In genomic region chr3:124791142-124791541, GRCh38 we compare ENCODE assay signal across 13 cellular contexts.
DNase-seq lines count a peak whose midpoint lies in the region; ATAC-seq and TF ChIP-seq lines count a peak whose summit lies in the region.
"Had no signal": no experiment of that assay in that cellular context is flagged by ENCODE, and none has a peak within 500 bp of the region (broad histone marks: within the 10 kb centered on the region; RNA-seq: fewer than 3 reads in every experiment).

No MANE protein-coding gene starts in this region.

- CTCF ChIA-PET in activated CD8-positive, alpha-beta T cell treated with anti-CD3 and anti-CD28 coated beads, Interleukin-2, amount 10 ng/mL, durations not matched to agents 7 days and 5 days (lab: Charles Lee) = interaction anchor here (2.2 kb wide), 1 partner anchor 110 kb away, joined by 8 read pairs; no protein-coding TSS in a partner anchor
- CTCF ChIA-PET in activated CD8-positive, alpha-beta T cell treated with anti-CD3 and anti-CD28 coated beads for 36 hours (lab: Charles Lee) = interaction anchor here (1.3 to 1.6 kb wide), 2 partner anchors 30 to 110 kb away, joined by 3 to 5 read pairs; no protein-coding TSS in a partner anchor

- H3K4me3 ChIP-seq in endodermal cell (ENCODE audit: low read length) (peak overlapping the region; percentile 29), upper lobe of left lung (no peak overlapping the region)

- no peaks in the 10 kb centered on the region for H3K9me3 Mint-ChIP-seq in activated CD8-positive, alpha-beta T cell treated with anti-CD3 and anti-CD28 coated beads, Interleukin-2, amount 10 ng/mL, durations not matched to agents 7 days and 5 days (ENCODE audit: insufficient read depth)
- H3K9me3 Mint-ChIP-seq in activated CD8-positive, alpha-beta T cell treated with anti-CD3 and anti-CD28 coated beads for 36 hours = no peaks in the 10 kb centered on the region
- H3K9me3 Mint-ChIP-seq in endodermal cell (no peaks in the 10 kb centered on the region), nephron (no peaks in the 10 kb centered on the region)
- H3K9me3 Mint-ChIP-seq: mesothelial cell of epicardium had no signal

- TF ChIP-seq EP300 in upper lobe of left lung (IDR thresholded peaks at IDR 0.05) = no peak

- ATAC-seq in activated CD8-positive, alpha-beta T cell treated with anti-CD3 and anti-CD28 coated beads, Interleukin-2, amount 10 ng/mL, durations not matched to agents 7 days and 5 days = peak; percentile 19
- no peak for ATAC-seq in activated CD8-positive, alpha-beta T cell treated with anti-CD3 and anti-CD28 coated beads for 36 hours
- ATAC-seq in upper lobe of left lung (ENCODE audit: low FRiP score in 2 of 2) = peak in 1 of 2 donors; percentile 7

- DNase-seq in activated CD8-positive, alpha-beta T cell treated with anti-CD3 and anti-CD28 coated beads, Interleukin-2, amount 10 ng/mL, durations not matched to agents 7 days and 5 days = no peak
- no peak for DNase-seq in activated CD8-positive, alpha-beta T cell treated with anti-CD3 and anti-CD28 coated beads for 36 hours
- DNase-seq in endodermal cell (no peak), upper lobe of left lung (no peak), GM13976 (ENCODE audit: low spot score) (no peak), activated gamma-delta T cell treated with Interleukin-2 at 50 U/mL for 16 hours (no peak), NCI-H345 (lab: John Stamatoyannopoulos, UW) (no peak)
- DNase-seq: activated effector memory CD4-positive, alpha-beta T cell treated with anti-CD3 and anti-CD28 coated beads, Interleukin-2, amount 50 U/mL, for 16 hours; NCI-H1417; NCI-H526 treated with DMSO at 0.1 percent for 48 hours had no signal

- H3K4me1 ChIP-seq in endodermal cell (ENCODE audit: control insufficient read depth, insufficient read depth, low read length) (no peaks in the 10 kb centered on the region), upper lobe of left lung (peaks cover 11 to 21% (median 16%) of the 10 kb centered on the region in 4 donors)

- H3K36me3 ChIP-seq in endodermal cell (ENCODE audit: control insufficient read depth, insufficient read depth, low read length) (peaks cover 90% of the 10 kb centered on the region), upper lobe of left lung (peaks cover 0 to 23% (median 4%) of the 10 kb centered on the region in 4 donors)

- peaks cover 15% of the 10 kb centered on the region for H3K27me3 Mint-ChIP-seq in activated CD8-positive, alpha-beta T cell treated with anti-CD3 and anti-CD28 coated beads, Interleukin-2, amount 10 ng/mL, durations not matched to agents 7 days and 5 days (ENCODE audit: low read depth)
- H3K27me3 Mint-ChIP-seq in activated CD8-positive, alpha-beta T cell treated with anti-CD3 and anti-CD28 coated beads for 36 hours = peaks cover 6% of the 10 kb centered on the region
- no peaks in the 10 kb centered on the region for H3K27me3 Mint-ChIP-seq in endodermal cell (ENCODE audit: insufficient read depth)
- H3K27me3 Mint-ChIP-seq in nephron (ENCODE audit: low read depth) = peaks cover 8% of the 10 kb centered on the region

- no peaks in the 10 kb centered on the region for H3K36me3 Mint-ChIP-seq in activated CD8-positive, alpha-beta T cell treated with anti-CD3 and anti-CD28 coated beads, Interleukin-2, amount 10 ng/mL, durations not matched to agents 7 days and 5 days (ENCODE audit: low read depth)
- H3K36me3 Mint-ChIP-seq in activated CD8-positive, alpha-beta T cell treated with anti-CD3 and anti-CD28 coated beads for 36 hours (ENCODE audit: low read depth) = no peaks in the 10 kb centered on the region
- H3K36me3 Mint-ChIP-seq in endodermal cell (ENCODE audit: low read depth) = peaks cover 78% of the 10 kb centered on the region
- H3K36me3 Mint-ChIP-seq in nephron (ENCODE audit: low read depth) = peaks cover 9% of the 10 kb centered on the region

- no peak overlapping the region for H3K27ac Mint-ChIP-seq in activated CD8-positive, alpha-beta T cell treated with anti-CD3 and anti-CD28 coated beads, Interleukin-2, amount 10 ng/mL, durations not matched to agents 7 days and 5 days
- H3K27ac Mint-ChIP-seq in activated CD8-positive, alpha-beta T cell treated with anti-CD3 and anti-CD28 coated beads for 36 hours = no peak overlapping the region
- H3K27ac Mint-ChIP-seq in endodermal cell (peak overlapping the region; percentile 86), nephron (peak overlapping the region; percentile 69 to 79 (median 74))
- H3K27ac Mint-ChIP-seq: activated CD4-positive, alpha-beta T cell treated with anti-CD3 and anti-CD28 coated beads for 36 hours; mesothelial cell of epicardium had no signal

- no peak for TF ChIP-seq CTCF in activated CD8-positive, alpha-beta T cell treated with anti-CD3 and anti-CD28 coated beads for 36 hours (IDR thresholded peaks at IDR 0.05)
- TF ChIP-seq CTCF in endodermal cell (conservative IDR thresholded peaks at IDR 0.05) (no peak), nephron (IDR thresholded peaks at IDR 0.05; ENCODE audit: unreplicated experiment in 3 of 3) (no peak), upper lobe of left lung (IDR thresholded peaks at IDR 0.05) (no peak), GM13976 (IDR thresholded peaks at IDR 0.05; ENCODE audit: borderline replicate concordance, control extremely low read depth, extremely low read depth, insufficient read depth, missing control alignments) (no peak)

- in situ Hi-C loops in GM13976 (cut with MboI; ENCODE audit: low sequenced_read_pairs, unreplicated experiment) = no loop called here

- H3K9ac ChIP-seq in endodermal cell (ENCODE audit: extremely low read depth, low read length, poor library complexity, severe bottlenecking) = no peak overlapping the region

- peaks cover 7% of the 10 kb centered on the region for H3K4me1 Mint-ChIP-seq in activated CD8-positive, alpha-beta T cell treated with anti-CD3 and anti-CD28 coated beads, Interleukin-2, amount 10 ng/mL, durations not matched to agents 7 days and 5 days (ENCODE audit: low read depth)
- H3K4me1 Mint-ChIP-seq in activated CD8-positive, alpha-beta T cell treated with anti-CD3 and anti-CD28 coated beads for 36 hours (ENCODE audit: low read depth) = peaks cover 2% of the 10 kb centered on the region
- peaks cover 9% of the 10 kb centered on the region for H3K4me1 Mint-ChIP-seq in endodermal cell
- peaks cover 54% of the 10 kb centered on the region for H3K4me1 Mint-ChIP-seq in nephron

- no peak overlapping the region for H3K4me3 Mint-ChIP-seq in activated CD8-positive, alpha-beta T cell treated with anti-CD3 and anti-CD28 coated beads, Interleukin-2, amount 10 ng/mL, durations not matched to agents 7 days and 5 days
- no peak overlapping the region for H3K4me3 Mint-ChIP-seq in activated CD8-positive, alpha-beta T cell treated with anti-CD3 and anti-CD28 coated beads for 36 hours
- H3K4me3 Mint-ChIP-seq in endodermal cell = no peak overlapping the region
- no peak overlapping the region for H3K4me3 Mint-ChIP-seq in nephron
- H3K4me3 Mint-ChIP-seq: activated CD4-positive, alpha-beta T cell treated with anti-CD3 and anti-CD28 coated beads for 36 hours; mesothelial cell of epicardium had no signal

- WGBS in endodermal cell (ENCODE audit: insufficient coverage in 1 of 2, insufficient read length in 1 of 2), 2 experiments = 89 to 97% methylated on average over 3 to 4 of the region's 4 CpGs
- WGBS in upper lobe of left lung, 2 donors = 69 to 86% methylated on average over 4 of the region's 4 CpGs

- POLR2A ChIA-PET in activated CD8-positive, alpha-beta T cell treated with anti-CD3 and anti-CD28 coated beads, Interleukin-2, amount 10 ng/mL, durations not matched to agents 7 days and 5 days (lab: Charles Lee) = no interaction called here
- POLR2A ChIA-PET in activated CD8-positive, alpha-beta T cell treated with anti-CD3 and anti-CD28 coated beads for 36 hours (lab: Charles Lee) = interaction anchor here (0.6 kb wide), 1 partner anchor 66 kb away, joined by 3 read pairs; no protein-coding TSS in a partner anchor

- intact Hi-C loops in activated CD8-positive, alpha-beta T cell treated with anti-CD3 and anti-CD28 coated beads for 36 hours (cut with micrococcal nuclease) = no loop called here

- H3K9me3 ChIP-seq in endodermal cell (ENCODE audit: control insufficient read depth, low read length) = peaks cover 47% of the 10 kb centered on the region
- no peaks in the 10 kb centered on the region for H3K9me3 ChIP-seq in upper lobe of left lung

- H3K27ac ChIP-seq in endodermal cell (ENCODE audit: low read depth, low read length) = no peak overlapping the region
- peak overlapping the region in 3 of 4 donors; percentile 9 to 60 (median 46) for H3K27ac ChIP-seq in upper lobe of left lung

- no peak for TF ChIP-seq POLR2A in upper lobe of left lung (IDR thresholded peaks at IDR 0.05)

- H3K27me3 ChIP-seq in endodermal cell (ENCODE audit: control insufficient read depth, insufficient read depth, low read length, poor library complexity, severe bottlenecking) (no peaks in the 10 kb centered on the region), upper lobe of left lung (no peaks in the 10 kb centered on the region)

Comparison
In these comparisons a context has a peak if more than half of its experiments do, and no peak if none do; other contexts are left out.
1. H3K27ac Mint-ChIP-seq: peak in endodermal cell (single experiment) and nephron (3 of 3); none in activated CD8-positive, alpha-beta T cell treated with anti-CD3 and anti-CD28 coated beads, Interleukin-2, amount 10 ng/mL, durations not matched to agents 7 days and 5 days (single experiment) and activated CD8-positive, alpha-beta T cell treated with anti-CD3 and anti-CD28 coated beads for 36 hours (single experiment).